In genomic region chr20:19071442-19071717, GRCh38 we compare ENCODE assay signal across 19 cellular contexts.
DNase-seq lines count a peak whose midpoint lies in the region; ATAC-seq and TF ChIP-seq lines count a peak whose summit lies in the region.
"Had no signal": no experiment of that assay in that cellular context is flagged by ENCODE, and none has a peak within 500 bp of the region (broad histone marks: within the 10 kb centered on the region; RNA-seq: fewer than 3 reads in every experiment).

No MANE protein-coding gene starts in this region.

- peaks cover 3% of the 10 kb centered on the region; the same call in 1 of the 2 replicates for H3K9me3 ChIP-seq in SU-DHL-6 (ENCODE audit: insufficient read depth, low read length)
- no peaks in the 10 kb centered on the region for H3K9me3 ChIP-seq in naive thymus-derived CD4-positive, alpha-beta T cell (ENCODE audit: control insufficient read depth in 2 of 3, low read length in 3 of 3)
- H3K9me3 ChIP-seq: sigmoid colon had no signal

- POLR2A ChIA-PET in naive thymus-derived CD4-positive, alpha-beta T cell (lab: Charles Lee) = no interaction called here

- no peak overlapping the region for H3K27ac Mint-ChIP-seq in naive thymus-derived CD4-positive, alpha-beta T cell
- H3K27ac Mint-ChIP-seq: activated CD8-positive, alpha-beta memory T cell treated with anti-CD3 and anti-CD28 coated beads, Interleukin-2, amount 10 ng/mL, durations not matched to agents 7 days and 5 days; brain had no signal

- TF ChIP-seq CTCF in SU-DHL-6 (IDR thresholded peaks at IDR 0.05; ENCODE audit: insufficient read depth, low read length, poor library complexity, severe bottlenecking) (no peak), omental fat pad (IDR thresholded peaks at IDR 0.05) (no peak)

- peaks cover 0 to 3% (median 0%) of the 10 kb centered on the region in 5 donors for H3K36me3 Mint-ChIP-seq in naive thymus-derived CD4-positive, alpha-beta T cell
- H3K36me3 Mint-ChIP-seq: activated CD8-positive, alpha-beta memory T cell treated with anti-CD3 and anti-CD28 coated beads, Interleukin-2, amount 10 ng/mL, durations not matched to agents 7 days and 5 days; brain had no signal

- peak; percentile 44 for ATAC-seq in GM18517 (IDR thresholded peaks at IDR 0.05; ENCODE audit: unreplicated experiment)
- ATAC-seq in GM21390 (IDR thresholded peaks at IDR 0.05; ENCODE audit: unreplicated experiment) = peak; percentile 44
- peak; percentile 40 for ATAC-seq in HG02973 (IDR thresholded peaks at IDR 0.05; ENCODE audit: unreplicated experiment)
- no peak for ATAC-seq in omental fat pad (ENCODE audit: low FRiP score)
- no peak for ATAC-seq in naive thymus-derived CD4-positive, alpha-beta T cell
- ATAC-seq: activated CD8-positive, alpha-beta memory T cell treated with anti-CD3 and anti-CD28 coated beads, Interleukin-2, amount 10 ng/mL, durations not matched to agents 7 days and 5 days; HCT116; SK-N-SH treated with all-trans-retinoic acid at 6 μM for 48 hours had no signal

- H3K27ac ChIP-seq in SU-DHL-6 (ENCODE audit: low read depth, low read length) = peak overlapping the region; percentile 63
- H3K27ac ChIP-seq in naive thymus-derived CD4-positive, alpha-beta T cell (ENCODE audit: low read depth, low read length) = no peak overlapping the region
- H3K27ac ChIP-seq: sigmoid colon, stomach, VCaP had no signal

- intact Hi-C loops in naive thymus-derived CD4-positive, alpha-beta T cell (cut with micrococcal nuclease) = no loop called here

- no peak overlapping the region for H3K9ac ChIP-seq in SU-DHL-6 (ENCODE audit: low read length)

- peaks cover 6 to 41% (median 15%) of the 10 kb centered on the region in 7 donors for H3K4me1 Mint-ChIP-seq in naive thymus-derived CD4-positive, alpha-beta T cell
- H3K4me1 Mint-ChIP-seq: brain had no signal

- H3K4me1 ChIP-seq in naive thymus-derived CD4-positive, alpha-beta T cell (ENCODE audit: control insufficient read depth in 2 of 2, insufficient read depth in 2 of 2, low read length in 2 of 2) = no peaks in the 10 kb centered on the region
- H3K4me1 ChIP-seq: sigmoid colon, stomach had no signal

- no peaks in the 10 kb centered on the region for H3F3A ChIP-seq in SU-DHL-6 (ENCODE audit: insufficient read depth)

- no peak overlapping the region for H3K4me3 Mint-ChIP-seq in naive thymus-derived CD4-positive, alpha-beta T cell
- H3K4me3 Mint-ChIP-seq: activated CD8-positive, alpha-beta memory T cell treated with anti-CD3 and anti-CD28 coated beads, Interleukin-2, amount 10 ng/mL, durations not matched to agents 7 days and 5 days; brain had no signal

- H3K9me2 ChIP-seq in SU-DHL-6 (replicated peaks; ENCODE audit: insufficient read depth, low read length) = no peaks in the 10 kb centered on the region

- DNase-seq in omental fat pad (ENCODE audit: low spot score) (no peak), LoVo (ENCODE audit: low spot score) (no peak)
- no peak for DNase-seq in naive thymus-derived CD4-positive, alpha-beta T cell
- DNase-seq in stimulated activated CD4-positive, alpha-beta T cell treated with anti-CD3 and anti-CD28 coated beads, Interleukin-12 subunit alpha, Interleukin-12 subunit beta, amount 100 ng/mL, for 4 hours = no peak
- DNase-seq: activated CD8-positive, alpha-beta memory T cell treated with anti-CD3 and anti-CD28 coated beads, Interleukin-2, amount 10 ng/mL, durations not matched to agents 7 days and 5 days; activated naive CD4-positive, alpha-beta T cell treated with Interleukin-2 at 50 U/mL for 16 hours; effector CD4-positive, alpha-beta T cell; mammary epithelial cell; NCI-H2081; sigmoid colon; stomach had no signal

- H2AFZ ChIP-seq in SU-DHL-6 (ENCODE audit: low read depth, low read length, severe bottlenecking) = no peak overlapping the region

- peaks cover 0 to 32% (median 12%) of the 10 kb centered on the region in 5 donors for H3K27me3 Mint-ChIP-seq in naive thymus-derived CD4-positive, alpha-beta T cell
- H3K27me3 Mint-ChIP-seq: activated CD8-positive, alpha-beta memory T cell treated with anti-CD3 and anti-CD28 coated beads, Interleukin-2, amount 10 ng/mL, durations not matched to agents 7 days and 5 days had no signal

- H3K9me3 Mint-ChIP-seq in naive thymus-derived CD4-positive, alpha-beta T cell = peaks cover 0 to 22% (median 6%) of the 10 kb centered on the region in 11 donors

- CTCF ChIA-PET in naive thymus-derived CD4-positive, alpha-beta T cell (lab: Charles Lee) = no interaction called here

- no peaks in the 10 kb centered on the region for H3K27me3 ChIP-seq in SU-DHL-6 (ENCODE audit: low read length)
- no peaks in the 10 kb centered on the region for H3K27me3 ChIP-seq in naive thymus-derived CD4-positive, alpha-beta T cell (ENCODE audit: control insufficient read depth in 2 of 2, insufficient read depth in 2 of 2, low read length in 2 of 2)
- H3K27me3 ChIP-seq: sigmoid colon, stomach had no signal

- no peaks in the 10 kb centered on the region for H4K20me1 ChIP-seq in SU-DHL-6 (ENCODE audit: low read depth, low read length)

- H3K79me2 ChIP-seq in SU-DHL-6 (ENCODE audit: insufficient read depth, low read length) = no peaks in the 10 kb centered on the region

- H3K4me2 ChIP-seq in SU-DHL-6 (ENCODE audit: low read depth, low read length, poor library complexity, severe bottlenecking) = peak overlapping the region; percentile 30

- H3K36me3 ChIP-seq in SU-DHL-6 (ENCODE audit: low read length) = no peaks in the 10 kb centered on the region
- no peaks in the 10 kb centered on the region for H3K36me3 ChIP-seq in naive thymus-derived CD4-positive, alpha-beta T cell (ENCODE audit: control insufficient read depth in 2 of 3, insufficient read depth in 3 of 3, low read length in 3 of 3)
- H3K36me3 ChIP-seq: sigmoid colon, stomach had no signal

- H3K4me3 ChIP-seq in SU-DHL-6 (ENCODE audit: insufficient read depth, low read length, poor library complexity, severe bottlenecking) = no peak overlapping the region
- H3K4me3 ChIP-seq in naive thymus-derived CD4-positive, alpha-beta T cell (ENCODE audit: low read length) = no peak overlapping the region
- H3K4me3 ChIP-seq: sigmoid colon, stomach had no signal

Comparison
In these comparisons a context has a peak if more than half of its experiments do, and no peak if none do; other contexts are left out.
1. ATAC-seq: peak in GM18517 (single experiment), GM21390 (single experiment) and HG02973 (single experiment); none in omental fat pad (single experiment) and naive thymus-derived CD4-positive, alpha-beta T cell (single experiment).